1 cellular context compared by ENCODE assay signal in genomic region chr6:43740961-43741764, GRCh38.
TF ChIP-seq lines count a peak whose summit lies in the region.

No MANE protein-coding gene starts in this region.

TF ChIP-seq in SK-N-SH treated with all-trans-retinoic acid at 6 μM for 48 hours, 23 proteins besides CTCF, POLR2A, EP300 and RAD21 (continued from another document):
- TF ChIP-seq ZNF8 (CRISPR knock-in tag; IDR thresholded peaks at IDR 0.05) (no peak), TCF4 (CRISPR knock-in tag; IDR thresholded peaks at IDR 0.05; ENCODE audit: borderline replicate concordance) (no peak), ZFP3 (CRISPR knock-in tag; IDR thresholded peaks at IDR 0.05) (no peak), TOX (CRISPR knock-in tag; IDR thresholded peaks at IDR 0.05; ENCODE audit: borderline replicate concordance) (no peak), GLIS3 (CRISPR knock-in tag; IDR thresholded peaks at IDR 0.05) (no peak), ZNF70 (CRISPR knock-in tag; IDR thresholded peaks at IDR 0.05) (no peak)
- TF ChIP-seq, protein P1, sequence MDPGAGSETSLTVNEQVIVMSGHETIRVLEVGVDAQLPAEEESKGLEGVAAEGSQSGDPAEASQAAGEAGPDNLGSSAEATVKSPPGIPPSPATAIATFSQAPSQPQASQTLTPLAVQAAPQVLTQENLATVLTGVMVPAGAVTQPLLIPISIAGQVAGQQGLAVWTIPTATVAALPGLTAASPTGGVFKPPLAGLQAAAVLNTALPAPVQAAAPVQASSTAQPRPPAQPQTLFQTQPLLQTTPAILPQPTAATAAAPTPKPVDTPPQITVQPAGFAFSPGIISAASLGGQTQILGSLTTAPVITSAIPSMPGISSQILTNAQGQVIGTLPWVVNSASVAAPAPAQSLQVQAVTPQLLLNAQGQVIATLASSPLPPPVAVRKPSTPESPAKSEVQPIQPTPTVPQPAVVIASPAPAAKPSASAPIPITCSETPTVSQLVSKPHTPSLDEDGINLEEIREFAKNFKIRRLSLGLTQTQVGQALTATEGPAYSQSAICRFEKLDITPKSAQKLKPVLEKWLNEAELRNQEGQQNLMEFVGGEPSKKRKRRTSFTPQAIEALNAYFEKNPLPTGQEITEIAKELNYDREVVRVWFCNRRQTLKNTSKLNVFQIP (CRISPR knock-in tag; IDR thresholded peaks at IDR 0.05; ENCODE audit: borderline replicate concordance, low read depth): no peak
- TF ChIP-seq, protein P2, sequence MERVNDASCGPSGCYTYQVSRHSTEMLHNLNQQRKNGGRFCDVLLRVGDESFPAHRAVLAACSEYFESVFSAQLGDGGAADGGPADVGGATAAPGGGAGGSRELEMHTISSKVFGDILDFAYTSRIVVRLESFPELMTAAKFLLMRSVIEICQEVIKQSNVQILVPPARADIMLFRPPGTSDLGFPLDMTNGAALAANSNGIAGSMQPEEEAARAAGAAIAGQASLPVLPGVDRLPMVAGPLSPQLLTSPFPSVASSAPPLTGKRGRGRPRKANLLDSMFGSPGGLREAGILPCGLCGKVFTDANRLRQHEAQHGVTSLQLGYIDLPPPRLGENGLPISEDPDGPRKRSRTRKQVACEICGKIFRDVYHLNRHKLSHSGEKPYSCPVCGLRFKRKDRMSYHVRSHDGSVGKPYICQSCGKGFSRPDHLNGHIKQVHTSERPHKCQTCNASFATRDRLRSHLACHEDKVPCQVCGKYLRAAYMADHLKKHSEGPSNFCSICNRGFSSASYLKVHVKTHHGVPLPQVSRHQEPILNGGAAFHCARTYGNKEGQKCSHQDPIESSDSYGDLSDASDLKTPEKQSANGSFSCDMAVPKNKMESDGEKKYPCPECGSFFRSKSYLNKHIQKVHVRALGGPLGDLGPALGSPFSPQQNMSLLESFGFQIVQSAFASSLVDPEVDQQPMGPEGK (CRISPR knock-in tag; IDR thresholded peaks at IDR 0.05; ENCODE audit: borderline replicate concordance): no peak
